In the genomic region with DNA sequence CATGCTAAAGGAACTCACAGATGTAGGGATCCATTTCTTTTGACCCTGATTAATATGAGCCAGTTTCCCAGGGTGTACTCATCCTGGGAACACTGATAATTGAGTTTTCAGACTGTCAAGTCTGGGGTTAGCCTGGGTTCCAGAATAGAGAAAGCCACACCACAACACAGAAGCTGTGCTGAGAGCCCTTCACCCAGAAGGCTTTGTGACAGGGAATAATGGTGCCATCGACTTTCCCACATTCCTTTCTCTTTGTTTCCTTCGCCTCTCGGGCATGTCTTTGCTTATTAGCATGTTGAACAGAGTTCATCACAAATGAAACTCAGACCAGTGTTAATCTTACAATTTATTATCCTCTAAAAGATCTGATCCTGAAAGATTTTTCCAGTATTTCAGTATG, we compare ENCODE assay signal across 10 cellular contexts.
A peak's percentile ranks its signal among the peaks of the same experiment; 100 is the strongest.
DNase-seq lines count a peak whose midpoint lies in the region; ATAC-seq and TF ChIP-seq lines count a peak whose summit lies in the region.
"Had no signal": no experiment of that assay in that cellular context is flagged by ENCODE, and none has a peak within 500 bp of the region (broad histone marks: within the 10 kb centered on the region; RNA-seq: fewer than 3 reads in every experiment).

No MANE protein-coding gene starts in this region.

- H3K27ac Mint-ChIP-seq in natural killer cell treated with Interleukin-12 subunit alpha and Interleukin-12 subunit beta and Interleukin-15 and Interleukin-18, amount 100 ng/mL, for 72 hours, result no peak overlapping the region
- H3K27ac Mint-ChIP-seq: stimulated activated naive CD8-positive, alpha-beta T cell treated with anti-CD3 and anti-CD28 coated beads, Interleukin-15, Interleukin-2, amounts not matched to agents 100 ng/mL and 50 ng/mL, for 24 hours; T-helper 1 cell treated with Interleukin-12 subunit alpha and Interleukin-12 subunit beta and Interleukin-4 antibody, amounts not matched to agents 30 μg/mL and 1 μg/mL, for 36 hours had no signal

- H3K4me1 Mint-ChIP-seq in natural killer cell treated with Interleukin-12 subunit alpha and Interleukin-12 subunit beta and Interleukin-15 and Interleukin-18, amount 100 ng/mL, for 72 hours (ENCODE audit: low read depth in 2 of 2), result peaks cover 11 to 18% of the 10 kb centered on the region in 2 donors

- DNase-seq in dorsolateral prefrontal cortex, result no peak
- DNase-seq in tibial nerve (ENCODE audit: low spot score in 2 of 2), result no peak
- DNase-seq in natural killer cell treated with Interleukin-12 subunit alpha and Interleukin-12 subunit beta and Interleukin-15 and Interleukin-18, amount 100 ng/mL, for 72 hours (ENCODE audit: low spot score), result no peak
- DNase-seq: activated gamma-delta T cell treated with Interleukin-2 at 50 U/mL for 16 hours had no signal

- 42 to 44% methylated on average over 3 of the region's 3 CpGs for WGBS in tibial nerve, 2 donors

- no peak overlapping the region for H3K4me3 Mint-ChIP-seq in natural killer cell treated with Interleukin-12 subunit alpha and Interleukin-12 subunit beta and Interleukin-15 and Interleukin-18, amount 100 ng/mL, for 72 hours
- H3K4me3 Mint-ChIP-seq: stimulated activated naive CD8-positive, alpha-beta T cell treated with anti-CD3 and anti-CD28 coated beads, Interleukin-15, Interleukin-2, amounts not matched to agents 100 ng/mL and 50 ng/mL, for 24 hours; T-helper 1 cell treated with Interleukin-12 subunit alpha and Interleukin-12 subunit beta and Interleukin-4 antibody, amounts not matched to agents 30 μg/mL and 1 μg/mL, for 36 hours had no signal

- H3K9ac ChIP-seq in mucosa of rectum (ENCODE audit: low read depth in 1 of 2, low read length in 2 of 2), result no peak overlapping the region

- no peak for TF ChIP-seq POLR2A in tibial nerve (IDR thresholded peaks at IDR 0.05)

- H3K36me3 Mint-ChIP-seq in natural killer cell treated with Interleukin-12 subunit alpha and Interleukin-12 subunit beta and Interleukin-15 and Interleukin-18, amount 100 ng/mL, for 72 hours, result no peaks in the 10 kb centered on the region

- no peaks in the 10 kb centered on the region for H3K9me3 ChIP-seq in mucosa of rectum (ENCODE audit: control insufficient read depth in 2 of 2, low read length in 2 of 2)
- H3K9me3 ChIP-seq in tibial nerve, result no peaks in the 10 kb centered on the region

- intact Hi-C loops in dorsolateral prefrontal cortex (cut with DNase I), result loop anchor here in 1 of 2 donors (5.0 to 10.0 kb wide), 2 partner anchors 34 to 61 kb away; no protein-coding TSS in a partner anchor

- H3K9me3 Mint-ChIP-seq in natural killer cell treated with Interleukin-12 subunit alpha and Interleukin-12 subunit beta and Interleukin-15 and Interleukin-18, amount 100 ng/mL, for 72 hours, result no peaks in the 10 kb centered on the region
- H3K9me3 Mint-ChIP-seq: stimulated activated naive CD8-positive, alpha-beta T cell treated with anti-CD3 and anti-CD28 coated beads, Interleukin-15, Interleukin-2, amounts not matched to agents 100 ng/mL and 50 ng/mL, for 24 hours; T-helper 1 cell treated with Interleukin-12 subunit alpha and Interleukin-12 subunit beta and Interleukin-4 antibody, amounts not matched to agents 30 μg/mL and 1 μg/mL, for 36 hours had no signal

- ATAC-seq in HG03432 (IDR thresholded peaks at IDR 0.05; ENCODE audit: unreplicated experiment), result no peak
- no peak for ATAC-seq in HG03280 (IDR thresholded peaks at IDR 0.05; ENCODE audit: unreplicated experiment)
- ATAC-seq in natural killer cell treated with Interleukin-12 subunit alpha and Interleukin-12 subunit beta and Interleukin-15 and Interleukin-18, amount 100 ng/mL, for 72 hours, result no peak

- H3K27ac ChIP-seq in VCaP, result peak overlapping the region; percentile 88
- peak overlapping the region; percentile 80 to 99 (median 97) for H3K27ac ChIP-seq in dorsolateral prefrontal cortex
- peak overlapping the region; percentile 74 to 93 for H3K27ac ChIP-seq in mucosa of rectum (ENCODE audit: low read depth in 2 of 2, low read length in 2 of 2)
- H3K27ac ChIP-seq in tibial nerve, result peak overlapping the region; percentile 74 to 93 (median 86)

- peaks cover 40 to 71% of the 10 kb centered on the region in 2 donors for H3K4me1 ChIP-seq in mucosa of rectum (ENCODE audit: control insufficient read depth in 2 of 2, insufficient read depth in 2 of 2, low read length in 2 of 2)
- peaks cover 0 to 100% (median 88%) of the 10 kb centered on the region in 4 donors for H3K4me1 ChIP-seq in tibial nerve

- H3K27me3 ChIP-seq in dorsolateral prefrontal cortex (no peaks in the 10 kb centered on the region), mucosa of rectum (ENCODE audit: control insufficient read depth in 2 of 2, insufficient read depth in 2 of 2, low read length in 2 of 2) (no peaks in the 10 kb centered on the region), tibial nerve (no peaks in the 10 kb centered on the region)

- no peak for TF ChIP-seq CTCF in VCaP (conservative IDR thresholded peaks at IDR 0.05)
- no peak for TF ChIP-seq CTCF in dorsolateral prefrontal cortex (IDR thresholded peaks at IDR 0.05 in 54 of 56, conservative IDR thresholded peaks at IDR 0.05 in 2 of 56; ENCODE audit: low read depth in 1 of 56, partially characterized antibody in 56 of 56)
- no peak for TF ChIP-seq CTCF in tibial nerve (IDR thresholded peaks at IDR 0.05)

- H3K36me3 ChIP-seq in mucosa of rectum (ENCODE audit: control insufficient read depth in 2 of 2, insufficient read depth in 2 of 2, low read length in 2 of 2) (no peaks in the 10 kb centered on the region), tibial nerve (no peaks in the 10 kb centered on the region)

- H3K27me3 Mint-ChIP-seq in natural killer cell treated with Interleukin-12 subunit alpha and Interleukin-12 subunit beta and Interleukin-15 and Interleukin-18, amount 100 ng/mL, for 72 hours, result no peaks in the 10 kb centered on the region
- H3K27me3 Mint-ChIP-seq: stimulated activated naive CD8-positive, alpha-beta T cell treated with anti-CD3 and anti-CD28 coated beads, Interleukin-15, Interleukin-2, amounts not matched to agents 100 ng/mL and 50 ng/mL, for 24 hours had no signal

- H3K4me3 ChIP-seq in dorsolateral prefrontal cortex (peak overlapping the region in 1 of 59 donors; percentile 4), mucosa of rectum (ENCODE audit: low read length in 2 of 2) (no peak overlapping the region), tibial nerve (no peak overlapping the region)

- TF ChIP-seq EP300 in tibial nerve (IDR thresholded peaks at IDR 0.05), result no peak
